Comparison of ENCODE assay signal across 11 cellular contexts in the genomic region with DNA sequence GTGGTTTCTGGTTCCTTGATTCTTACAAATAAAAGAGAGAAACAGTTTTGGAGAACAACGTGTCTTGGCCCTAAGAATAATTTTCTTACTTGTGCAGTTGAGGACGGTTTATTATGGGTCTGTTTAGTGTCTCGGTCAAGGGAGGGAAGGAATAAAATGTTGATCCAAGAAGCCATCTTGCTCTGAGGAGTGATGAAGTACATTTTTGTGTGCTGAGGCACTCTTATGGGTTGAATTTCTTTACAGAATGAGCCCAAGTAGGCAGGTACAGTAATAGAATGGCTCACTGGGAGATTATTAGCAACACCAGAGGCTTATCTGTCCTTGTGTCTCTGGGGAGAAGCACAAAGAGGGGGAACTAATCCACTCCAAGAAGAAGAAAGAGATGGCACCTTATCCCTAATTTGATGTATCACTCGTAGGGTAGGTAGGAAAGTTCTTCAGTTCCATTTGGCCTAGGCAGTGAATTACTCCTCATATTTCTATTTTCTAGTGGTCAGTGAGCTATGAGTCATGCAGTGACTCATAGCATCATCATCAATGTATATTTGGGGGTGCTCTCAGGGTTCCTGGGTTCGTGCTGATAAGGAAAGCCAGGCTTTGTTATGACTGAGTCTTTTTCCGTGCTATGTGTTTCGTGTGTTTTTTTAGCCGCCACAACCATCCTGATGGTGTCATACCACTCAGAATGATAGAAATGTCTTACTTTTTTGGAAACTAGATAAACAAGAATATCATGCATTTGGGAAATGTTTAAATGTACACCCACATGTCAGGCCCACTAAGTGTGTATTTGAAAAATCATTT.
DNase-seq lines count a peak whose midpoint lies in the region; ATAC-seq and TF ChIP-seq lines count a peak whose summit lies in the region.
"Had no signal": no experiment of that assay in that cellular context is flagged by ENCODE, and none has a peak within 500 bp of the region (broad histone marks: within the 10 kb centered on the region; RNA-seq: fewer than 3 reads in every experiment).

No MANE protein-coding gene starts in this region.

- peaks cover 21% of the 10 kb centered on the region for H3K4me1 ChIP-seq in rectal smooth muscle tissue (ENCODE audit: control insufficient read depth, insufficient read depth, low read length)
- H3K4me1 ChIP-seq in stomach: peaks cover 0 to 32% (median 18%) of the 10 kb centered on the region in 4 donors
- H3K4me1 ChIP-seq: thyroid gland had no signal

- TF ChIP-seq CTCF in brain microvascular endothelial cell (IDR thresholded peaks at IDR 0.05; ENCODE audit: low read depth, low read length, missing control alignments): no peak
- TF ChIP-seq CTCF in stomach (IDR thresholded peaks at IDR 0.05): no peak

- H3K9ac ChIP-seq in rectal smooth muscle tissue (ENCODE audit: low read length): no peak overlapping the region

- intact Hi-C loops in stomach (cut with DNase I; ENCODE audit: low total_unique reads): no loop called here

- DNase-seq in brain microvascular endothelial cell (peak; percentile 99), stomach (no peak), NK-92 (lab: John Stamatoyannopoulos, UW; ENCODE audit: unreplicated experiment) (no peak), NCI-H1092 treated with DMSO at 0.1 percent for 48 hours (lab: John Stamatoyannopoulos, UW) (no peak)
- DNase-seq: head of caudate nucleus, thyroid gland had no signal

- no peak for TF ChIP-seq EP300 in stomach (IDR thresholded peaks at IDR 0.05)

- WGBS in stomach, 5 donors: 63 to 83% (median 73%) methylated on average over 8 of the region's 8 CpGs

- in situ Hi-C loops in brain microvascular endothelial cell (cut with HindIII; ENCODE audit: low pct_ligation_motif_present, low sequenced_read_pairs): no loop called here

- H3K9me3 ChIP-seq in stomach: peaks cover 0 to 18% (median 9%) of the 10 kb centered on the region in 4 donors
- H3K9me3 ChIP-seq: thyroid gland had no signal

- H3K36me3 ChIP-seq in brain microvascular endothelial cell (replicated peaks) (no peaks in the 10 kb centered on the region), rectal smooth muscle tissue (ENCODE audit: control insufficient read depth, insufficient read depth, low read length) (no peaks in the 10 kb centered on the region), stomach (no peaks in the 10 kb centered on the region)
- H3K36me3 ChIP-seq: thyroid gland had no signal

- ATAC-seq in GM18858 (IDR thresholded peaks at IDR 0.05; ENCODE audit: unreplicated experiment): peak; percentile 56
- peak; percentile 49 for ATAC-seq in HG03521 (IDR thresholded peaks at IDR 0.05; ENCODE audit: unreplicated experiment)
- no peak for ATAC-seq in HG03457 (IDR thresholded peaks at IDR 0.05; ENCODE audit: unreplicated experiment)
- ATAC-seq: sciatic nerve had no signal

- H3K27me3 ChIP-seq in brain microvascular endothelial cell (replicated peaks) (no peaks in the 10 kb centered on the region), rectal smooth muscle tissue (ENCODE audit: control insufficient read depth, insufficient read depth, low read length) (no peaks in the 10 kb centered on the region), stomach (no peaks in the 10 kb centered on the region)
- H3K27me3 ChIP-seq: thyroid gland had no signal

- no peak overlapping the region for H3K4me3 ChIP-seq in brain microvascular endothelial cell (ENCODE audit: low read depth, low read length)
- H3K4me3 ChIP-seq in rectal smooth muscle tissue (ENCODE audit: low read length): no peak overlapping the region
- no peak overlapping the region for H3K4me3 ChIP-seq in stomach
- H3K4me3 ChIP-seq: thyroid gland had no signal

- TF ChIP-seq POLR2A in stomach (IDR thresholded peaks at IDR 0.05): no peak

- peak overlapping the region; percentile 97 for H3K27ac ChIP-seq in brain microvascular endothelial cell
- H3K27ac ChIP-seq in rectal smooth muscle tissue (ENCODE audit: low read depth, low read length): peak overlapping the region; percentile 79
- peak overlapping the region in 2 of 5 donors; percentile 28 to 68 for H3K27ac ChIP-seq in stomach
- H3K27ac ChIP-seq: thyroid gland had no signal
